In genomic region chr10:113049881-113050280, GRCh38 we compare ENCODE assay signal across 23 cellular contexts.
DNase-seq lines count a peak whose midpoint lies in the region; ATAC-seq and TF ChIP-seq lines count a peak whose summit lies in the region.
"Had no signal": no experiment of that assay in that cellular context is flagged by ENCODE, and none has a peak within 500 bp of the region (broad histone marks: within the 10 kb centered on the region; RNA-seq: fewer than 3 reads in every experiment).

No MANE protein-coding gene starts in this region.

- ATAC-seq in GM21786 (IDR thresholded peaks at IDR 0.05; ENCODE audit: unreplicated experiment), result no peak
- ATAC-seq: foreskin keratinocyte; lower lobe of right lung; stimulated activated naive CD8-positive, alpha-beta T cell treated with anti-CD3 and anti-CD28 coated beads, Interleukin-15, Interleukin-2, amounts not matched to agents 100 U/mL and 50 U/mL, for 24 hours; upper lobe of right lung had no signal

- H3K27ac Mint-ChIP-seq in glutamatergic neuron (ENCODE audit: unreplicated experiment) (peak overlapping the region; percentile 89), progenitor cell of endocrine pancreas (peak overlapping the region; percentile 82)
- H3K27ac Mint-ChIP-seq: activated CD4-positive, alpha-beta T cell treated with anti-CD3 and anti-CD28 coated beads, Interleukin-2, amount 10 ng/mL, durations not matched to agents 7 days and 5 days; activated naive CD4-positive, alpha-beta T cell treated with anti-CD3 and anti-CD28 coated beads, Interleukin-2, amount 50 U/mL, for 24 hours; activated T-helper 1 cell treated with anti-CD3 and anti-CD28 coated beads, Interleukin-12 subunit alpha, Interleukin-12 subunit beta, Interleukin-2, Interleukin-4 antibody, amounts not matched to agents 30 ng/mL and 10 ng/mL and 1 ng/mL, durations not matched to agents 14 hours and 24 hours and 36 hours had no signal

- H3K27me3 Mint-ChIP-seq in glutamatergic neuron (ENCODE audit: unreplicated experiment), result peaks cover 9% of the 10 kb centered on the region
- H3K27me3 Mint-ChIP-seq in progenitor cell of endocrine pancreas, result no peaks in the 10 kb centered on the region

- peaks cover 5% of the 10 kb centered on the region for H3K9me3 Mint-ChIP-seq in glutamatergic neuron (ENCODE audit: unreplicated experiment)
- H3K9me3 Mint-ChIP-seq in progenitor cell of endocrine pancreas (ENCODE audit: low read depth), result no peaks in the 10 kb centered on the region
- H3K9me3 Mint-ChIP-seq: activated CD4-positive, alpha-beta T cell treated with anti-CD3 and anti-CD28 coated beads, Interleukin-2, amount 10 ng/mL, durations not matched to agents 7 days and 5 days; activated naive CD4-positive, alpha-beta T cell treated with anti-CD3 and anti-CD28 coated beads, Interleukin-2, amount 50 U/mL, for 24 hours; activated T-helper 1 cell treated with anti-CD3 and anti-CD28 coated beads, Interleukin-12 subunit alpha, Interleukin-12 subunit beta, Interleukin-2, Interleukin-4 antibody, amounts not matched to agents 30 ng/mL and 10 ng/mL and 1 ng/mL, durations not matched to agents 14 hours and 24 hours and 36 hours had no signal

- DNase-seq in DMS 273 treated with DMSO at 0.1 percent for 48 hours (lab: John Stamatoyannopoulos, UW), result peak; percentile 55
- peak; percentile 79 to 89 for DNase-seq in NCI-H524 (lab: John Stamatoyannopoulos, UW)
- peak; percentile 68 for DNase-seq in glutamatergic neuron
- DNase-seq in progenitor cell of endocrine pancreas (ENCODE audit: low spot score, unreplicated experiment), result no peak
- no peak for DNase-seq in pons (ENCODE audit: low spot score)
- DNase-seq in SKM-1 (lab: John Stamatoyannopoulos, UW; ENCODE audit: unreplicated experiment), result no peak
- DNase-seq in NCI-H128 (lab: John Stamatoyannopoulos, UW; ENCODE audit: unreplicated experiment), result no peak
- DNase-seq: activated CD4-positive, alpha-beta T cell treated with anti-CD3 and anti-CD28 coated beads, Interleukin-2, amount 10 ng/mL, durations not matched to agents 7 days and 5 days; foreskin keratinocyte; HCEC 1CT; KBM-7; lower lobe of right lung; NCI-H1930; NCI-H446; nucleus accumbens; spleen; stimulated activated CD4-positive, alpha-beta T cell treated with anti-CD3 and anti-CD28 coated beads, Interleukin-4, amount 100 ng/mL, for 4 hours; stimulated activated naive CD8-positive, alpha-beta T cell treated with anti-CD3 and anti-CD28 coated beads, Interleukin-15, Interleukin-2, amounts not matched to agents 100 U/mL and 50 U/mL, for 24 hours; T-helper 2 cell; upper lobe of right lung had no signal

- peak overlapping the region; percentile 35 for H3K4me3 Mint-ChIP-seq in glutamatergic neuron (ENCODE audit: unreplicated experiment)
- no peak overlapping the region for H3K4me3 Mint-ChIP-seq in progenitor cell of endocrine pancreas (ENCODE audit: low read depth)
- H3K4me3 Mint-ChIP-seq: activated CD4-positive, alpha-beta T cell treated with anti-CD3 and anti-CD28 coated beads, Interleukin-2, amount 10 ng/mL, durations not matched to agents 7 days and 5 days; activated naive CD4-positive, alpha-beta T cell treated with anti-CD3 and anti-CD28 coated beads, Interleukin-2, amount 50 U/mL, for 24 hours; activated T-helper 1 cell treated with anti-CD3 and anti-CD28 coated beads, Interleukin-12 subunit alpha, Interleukin-12 subunit beta, Interleukin-2, Interleukin-4 antibody, amounts not matched to agents 30 ng/mL and 10 ng/mL and 1 ng/mL, durations not matched to agents 14 hours and 24 hours and 36 hours had no signal

- H3K4me1 Mint-ChIP-seq in glutamatergic neuron (ENCODE audit: low read depth, unreplicated experiment) (peaks cover 31% of the 10 kb centered on the region), progenitor cell of endocrine pancreas (ENCODE audit: low read depth) (peaks cover 26% of the 10 kb centered on the region)

- H3K36me3 Mint-ChIP-seq in glutamatergic neuron (ENCODE audit: unreplicated experiment) (no peaks in the 10 kb centered on the region), progenitor cell of endocrine pancreas (ENCODE audit: insufficient read depth) (peaks cover 9% of the 10 kb centered on the region)

- no peak for TF ChIP-seq CTCF in glutamatergic neuron (IDR thresholded peaks at IDR 0.05; ENCODE audit: partially characterized antibody, unreplicated experiment)
- TF ChIP-seq CTCF in progenitor cell of endocrine pancreas (IDR thresholded peaks at IDR 0.05; ENCODE audit: unreplicated experiment), result no peak

Comparison
In these comparisons a context has a peak if more than half of its experiments do, and no peak if none do; other contexts are left out.
1. DNase-seq: peak in DMS 273 treated with DMSO at 0.1 percent for 48 hours (single experiment), NCI-H524 (2 of 2) and glutamatergic neuron (single experiment); none in progenitor cell of endocrine pancreas (single experiment), pons (single experiment), SKM-1 (single experiment) and NCI-H128 (single experiment).